Comparison of ENCODE assay signal across 8 cellular contexts in the genomic region with DNA sequence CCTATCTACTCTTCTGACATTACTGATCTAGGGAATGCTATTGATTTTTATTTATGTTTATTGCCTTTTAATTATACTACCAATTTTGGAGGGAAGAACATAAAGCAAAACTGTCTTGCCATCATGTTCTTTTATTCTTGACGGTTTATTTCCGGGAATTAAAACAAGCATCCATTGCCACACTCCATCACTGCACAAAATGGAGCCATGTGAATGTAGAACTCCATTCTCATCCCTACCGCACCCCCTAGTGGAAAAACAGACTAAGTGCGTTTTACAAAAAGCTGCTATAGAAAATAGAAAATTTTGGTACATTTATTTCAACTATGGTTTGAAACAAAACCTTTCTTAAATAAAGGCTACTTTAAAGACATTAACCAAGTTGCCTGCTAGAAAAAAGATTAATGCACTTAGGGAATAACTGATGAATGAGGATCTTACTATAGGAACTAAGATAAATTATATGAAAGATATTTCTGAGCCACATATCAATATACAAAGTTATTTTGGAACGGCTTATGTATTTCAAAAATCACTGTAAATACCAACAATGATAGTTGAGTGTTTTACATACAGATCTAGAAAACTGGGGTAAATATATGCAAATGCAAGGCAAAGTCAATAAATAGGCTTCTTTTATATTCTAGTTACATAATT. TPM values are rescaled to one million over a fixed set of nuclear protein-coding genes. Genes with fewer than 3 reads are reported as not detected.
A peak's percentile ranks its signal among the peaks of the same experiment; 100 is the strongest.
DNase-seq lines count a peak whose midpoint lies in the region; ATAC-seq and TF ChIP-seq lines count a peak whose summit lies in the region.

No MANE protein-coding gene starts in this region.

- DNase-seq in NCI-H82 (lab: John Stamatoyannopoulos, UW) (peak; percentile 71), NCI-H82 treated with DMSO at 0.1 percent for 48 hours (lab: John Stamatoyannopoulos, UW; ENCODE audit: unreplicated experiment) (no peak), GM23248 (peak; percentile 82), coronary artery (ENCODE audit: low spot score) (no peak), lung (ENCODE audit: low spot score) (no peak), NCI-H128 (lab: John Stamatoyannopoulos, UW; ENCODE audit: unreplicated experiment) (no peak)

- no peaks in the 10 kb centered on the region for H3K9me3 ChIP-seq in GM23248 (ENCODE audit: low read depth)
- no peaks in the 10 kb centered on the region for H3K9me3 ChIP-seq in OCI-LY3 (ENCODE audit: insufficient read depth, low read length)
- peaks cover 0 to 1% of the 10 kb centered on the region in 2 donors for H3K9me3 ChIP-seq in lung (ENCODE audit: control insufficient read depth in 2 of 2, insufficient read depth in 1 of 2, low read length in 1 of 2)

- TF ChIP-seq CTCF in KMS-11 (conservative IDR thresholded peaks at IDR 0.05; ENCODE audit: low read depth, low read length) (peak; percentile 89), OCI-LY3 (IDR thresholded peaks at IDR 0.05; ENCODE audit: low read depth, low read length) (peak; percentile 74), coronary artery (IDR thresholded peaks at IDR 0.05) (peak; percentile 32), lung (IDR thresholded peaks at IDR 0.05; ENCODE audit: control extremely low read depth, extremely low read depth) (peak; percentile 41)

- H3K27me3 ChIP-seq in GM23248 (replicated peaks; ENCODE audit: insufficient read depth), result no peaks in the 10 kb centered on the region
- H3K27me3 ChIP-seq in KMS-11 (ENCODE audit: insufficient read depth, low read depth), result no peaks in the 10 kb centered on the region
- H3K27me3 ChIP-seq in OCI-LY3 (ENCODE audit: low read depth, low read length), result no peaks in the 10 kb centered on the region
- H3K27me3 ChIP-seq in lung (ENCODE audit: control insufficient read depth, insufficient read depth), result no peaks in the 10 kb centered on the region

- H3K9ac ChIP-seq in GM23248, result no peak overlapping the region
- H3K9ac ChIP-seq in KMS-11, result no peak overlapping the region
- H3K9ac ChIP-seq in OCI-LY3 (ENCODE audit: low read length), result no peak overlapping the region

- H3K4me1 ChIP-seq in GM23248 (ENCODE audit: insufficient read depth) (no peaks in the 10 kb centered on the region), KMS-11 (ENCODE audit: low read depth, poor library complexity, severe bottlenecking) (no peaks in the 10 kb centered on the region), OCI-LY3 (ENCODE audit: low read length) (peaks cover 15% of the 10 kb centered on the region), lung (ENCODE audit: control insufficient read depth in 2 of 2, insufficient read depth in 2 of 2, low read length in 2 of 2) (peaks cover 0 to 4% of the 10 kb centered on the region in 2 donors)

- H4K20me1 ChIP-seq in GM23248 (ENCODE audit: insufficient read depth) (no peaks in the 10 kb centered on the region), KMS-11 (ENCODE audit: insufficient read depth) (no peaks in the 10 kb centered on the region), OCI-LY3 (ENCODE audit: insufficient read depth, low read length) (no peaks in the 10 kb centered on the region)

- peak overlapping the region; percentile 73 for H2AFZ ChIP-seq in GM23248
- H2AFZ ChIP-seq in KMS-11 (ENCODE audit: low read depth), result no peak overlapping the region
- no peak overlapping the region for H2AFZ ChIP-seq in OCI-LY3 (ENCODE audit: low read depth, low read length)

- H3K27ac ChIP-seq in GM23248, result no peak overlapping the region
- H3K27ac ChIP-seq in KMS-11, result no peak overlapping the region
- H3K27ac ChIP-seq in OCI-LY3 (ENCODE audit: low read length), result 0 out of 2 replicates have a peak overlapping the region, but pooled peaks have one; percentile 14
- H3K27ac ChIP-seq in coronary artery, result no peak overlapping the region
- no peak overlapping the region for H3K27ac ChIP-seq in lung (ENCODE audit: low read depth in 1 of 2, low read length in 1 of 2)

- H3K36me3 ChIP-seq in GM23248 (ENCODE audit: low read depth) (0 out of 2 replicates have a peak, but pooled peaks cover 6% of the 10 kb centered on the region), KMS-11 (ENCODE audit: insufficient read depth) (no peaks in the 10 kb centered on the region), OCI-LY3 (replicated peaks; ENCODE audit: low read depth, low read length) (no peaks in the 10 kb centered on the region), lung (ENCODE audit: control insufficient read depth in 2 of 2, insufficient read depth in 2 of 2, low read length in 2 of 2) (peaks cover 0 to 8% of the 10 kb centered on the region in 2 donors)

- 21 to 22% methylated on average over 5 of the region's 5 CpGs for WGBS in GM23248 (ENCODE audit: low coverage in 1 of 2, low lambda C conversion rate in 2 of 2, missing lambda C conversion rate in 2 of 2), 2 experiments
- 26 to 36% methylated on average over 5 of the region's 5 CpGs for WGBS in lung, 2 donors

- in situ Hi-C loops in GM23248 (cut with MboI), result loop anchor here (10.0 to 25.0 kb wide), 2 partner anchors 129 to 581 kb away; no protein-coding TSS in a partner anchor

- H3K79me2 ChIP-seq in GM23248 (ENCODE audit: insufficient read depth) (no peaks in the 10 kb centered on the region), KMS-11 (ENCODE audit: insufficient read depth, low read depth) (no peaks in the 10 kb centered on the region), OCI-LY3 (ENCODE audit: low read length) (no peaks in the 10 kb centered on the region)

- H3K9me2 ChIP-seq in GM23248 (ENCODE audit: insufficient read depth), result no peaks in the 10 kb centered on the region

- no peak overlapping the region for H3K4me2 ChIP-seq in GM23248 (ENCODE audit: unreplicated experiment)
- no peak overlapping the region for H3K4me2 ChIP-seq in KMS-11
- no peak overlapping the region for H3K4me2 ChIP-seq in OCI-LY3 (ENCODE audit: low read length)

- peak; percentile 58 for ATAC-seq in lung (ENCODE audit: insufficient read depth, low FRiP score)

- H3K4me3 ChIP-seq in GM23248, result no peak overlapping the region
- H3K4me3 ChIP-seq in KMS-11 (IDR thresholded peaks at IDR 0.05; ENCODE audit: insufficient read depth, low read depth, low read length), result no peak overlapping the region
- H3K4me3 ChIP-seq in OCI-LY3 (ENCODE audit: low read length), result no peak overlapping the region
- no peak overlapping the region for H3K4me3 ChIP-seq in coronary artery
- H3K4me3 ChIP-seq in lung, result no peak overlapping the region

- no peaks in the 10 kb centered on the region for H3F3A ChIP-seq in GM23248 (ENCODE audit: insufficient read depth)

RNA-seq across cellular contexts. Expression of a gene that starts 26.6 kb away (rescaled TPM):
- 16.1 and 18.8 TPM in 2 replicates for total RNA-seq in GM23248 (2014; rRNA removed; shearing (Covaris generic))
- polyA plus RNA-seq in GM23248 (2016; fragmentation: Nextera tagmentation; extraction: Ambion mirVana) (20.5 and 22.4 TPM in 2 replicates), lung (10 to 100 TPM in 1 of 2 donors, 1 to 10 TPM in 1; 6.7 to 10.3 TPM)
- 10 to 100 TPM; 15.2 to 17.3 TPM for total RNA-seq in lung

Comparison
In these comparisons a context has a peak if more than half of its experiments do, and no peak if none do; other contexts are left out.
1. DNase-seq: peak in NCI-H82 (single experiment) and GM23248 (single experiment); none in NCI-H82 treated with DMSO at 0.1 percent for 48 hours (single experiment), coronary artery (single experiment), lung (single experiment) and NCI-H128 (single experiment).
2. CTCF ChIP-seq: peak in every context shown above with its lines; median percentile 89 in KMS-11; 74 in OCI-LY3; 41 in lung; 32 in coronary artery.